ENCODE assay signal across 8 cellular contexts in the genomic region with DNA sequence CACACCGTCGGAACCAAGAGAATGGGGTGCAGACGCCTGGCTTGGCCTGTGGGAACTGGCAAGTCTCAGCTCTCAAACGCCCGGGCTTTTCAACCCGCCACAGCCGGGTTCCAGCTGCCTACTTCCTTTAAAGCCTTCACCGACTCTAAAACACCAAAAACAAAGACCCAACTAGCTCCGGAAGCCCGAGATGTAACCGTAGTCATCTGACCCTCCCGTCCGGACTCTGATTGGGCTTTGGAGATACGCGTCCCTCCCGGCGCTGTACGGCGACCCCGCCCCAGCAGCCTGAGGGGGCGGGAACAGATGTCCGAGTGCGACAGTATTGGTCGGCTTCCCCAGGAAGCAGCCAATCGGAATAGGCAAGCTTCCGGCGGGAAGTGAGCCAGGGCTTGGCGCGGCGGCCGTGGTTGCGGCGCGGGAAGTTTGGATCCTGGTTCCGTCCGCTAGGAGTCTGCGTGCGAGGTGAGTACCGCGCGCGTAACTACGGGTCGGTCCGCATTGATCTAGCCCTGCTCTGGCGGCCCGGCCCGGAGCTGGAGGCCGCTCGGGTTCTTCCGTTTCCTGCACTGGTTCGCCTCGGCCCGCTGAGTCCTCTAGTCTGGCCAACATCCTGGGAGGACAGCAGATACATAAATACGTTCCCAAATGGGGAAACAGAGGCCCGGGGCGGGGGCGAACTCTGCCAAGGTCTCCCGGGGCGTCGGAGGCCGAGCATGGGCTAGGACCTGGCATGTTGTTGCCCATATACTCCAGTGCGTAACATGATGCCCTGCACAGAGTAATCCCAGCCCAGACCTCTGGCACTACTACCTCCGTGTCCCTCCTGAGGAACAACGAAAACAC. TPM values are rescaled to one million over a fixed set of nuclear protein-coding genes. Genes with fewer than 3 reads are reported as not detected.
A peak's percentile ranks its signal among the peaks of the same experiment; 100 is the strongest.
DNase-seq lines count a peak whose midpoint lies in the region; ATAC-seq and TF ChIP-seq lines count a peak whose summit lies in the region.

A gene (plus strand): TSS at position 371 of the 846 bp plus-strand sequence. CDS start 30,047 bp downstream, outside the sequence.

- peaks cover 0 to 18% (median 6%) of the 10 kb centered on the region in 3 donors for H3K4me1 ChIP-seq in gastroesophageal sphincter
- peaks cover 17 to 19% of the 10 kb centered on the region in 2 experiments for H3K4me1 ChIP-seq in neutrophil (ENCODE audit: control insufficient read depth in 1 of 2, insufficient read depth in 1 of 2, low read depth in 1 of 2, low read length in 1 of 2)

- WGBS in gastroesophageal sphincter (ENCODE audit: low coverage in 1 of 2), 2 donors = 0% methylated on average over 2 to 5 of the region's 65 CpGs

- intact Hi-C loops in activated naive CD4-positive, alpha-beta T cell treated with anti-CD3 and anti-CD28 coated beads for 36 hours (cut with micrococcal nuclease) = loop anchor here (1.0 to 5.0 kb wide), 8 partner anchors 31 to 329 kb away; a partner anchor contains a TSS

- no peaks in the 10 kb centered on the region for H3K27me3 Mint-ChIP-seq in activated naive CD4-positive, alpha-beta T cell treated with anti-CD3 and anti-CD28 coated beads for 36 hours (ENCODE audit: low read depth)

- no peaks in the 10 kb centered on the region for H3K9me3 Mint-ChIP-seq in activated naive CD4-positive, alpha-beta T cell treated with anti-CD3 and anti-CD28 coated beads for 36 hours

- ATAC-seq in gastroesophageal sphincter = peak; percentile 100

- H3K27me3 ChIP-seq in GM06990 (replicated peaks; ENCODE audit: control insufficient read depth, insufficient read depth, low read length) (no peaks in the 10 kb centered on the region), gastroesophageal sphincter (no peaks in the 10 kb centered on the region), neutrophil (no peaks in the 10 kb centered on the region)

- TF ChIP-seq CTCF in GM06990 (IDR thresholded peaks at IDR 0.05; ENCODE audit: insufficient read depth, low read length, poor library complexity, severe bottlenecking) (peak; percentile 7), HFF-Myc (IDR thresholded peaks at IDR 0.05; ENCODE audit: low read depth, low read length, missing control alignments) (no peak), gastroesophageal sphincter (IDR thresholded peaks at IDR 0.05) (peak in 3 of 4 experiments; percentile 38 to 79 (median 67)), neutrophil (IDR thresholded peaks at IDR 0.05) (peak; percentile 85)

- H3K27ac ChIP-seq in gastroesophageal sphincter (peak within 1 kb of the TSS; percentile 87 to 93 (median 89)), neutrophil (peak within 1 kb of the TSS; percentile 95)

- CTCF ChIA-PET in activated naive CD4-positive, alpha-beta T cell treated with anti-CD3 and anti-CD28 coated beads for 36 hours (lab: Charles Lee) = interaction anchor here (0.7 to 2.3 kb wide), 11 partner anchors 46 to 397 kb away, joined by 3 to 16 read pairs (median 4); a partner anchor contains a TSS

- no peaks in the 10 kb centered on the region for H3K9me3 ChIP-seq in gastroesophageal sphincter
- H3K9me3 ChIP-seq in neutrophil = no peaks in the 10 kb centered on the region

- H3K27ac Mint-ChIP-seq in activated naive CD4-positive, alpha-beta T cell treated with anti-CD3 and anti-CD28 coated beads for 36 hours = peak within 1 kb of the TSS; percentile 90

- H3K4me1 Mint-ChIP-seq in activated naive CD4-positive, alpha-beta T cell treated with anti-CD3 and anti-CD28 coated beads for 36 hours (ENCODE audit: low read depth) = peaks cover 24% of the 10 kb centered on the region

- peak in 1 of 2 donors; percentile 76 for TF ChIP-seq POLR2A in gastroesophageal sphincter (IDR thresholded peaks at IDR 0.05)

- TF ChIP-seq EP300 in gastroesophageal sphincter (IDR thresholded peaks at IDR 0.05) = no peak

- peak within 1 kb of the TSS; percentile 87 for H3K4me3 Mint-ChIP-seq in activated naive CD4-positive, alpha-beta T cell treated with anti-CD3 and anti-CD28 coated beads for 36 hours

- H3K36me3 ChIP-seq in GM06990 (ENCODE audit: control insufficient read depth, insufficient read depth, low read length) (0 out of 2 replicates have a peak, but pooled peaks cover 2% of the 10 kb centered on the region), gastroesophageal sphincter (no peaks in the 10 kb centered on the region), neutrophil (no peaks in the 10 kb centered on the region)

- H3K4me3 ChIP-seq in GM06990 (replicated peaks; ENCODE audit: low read depth, low read length) (peak within 1 kb of the TSS; percentile 93), HFF-Myc (replicated peaks; ENCODE audit: low read depth, low read length) (peak within 1 kb of the TSS; percentile 87), gastroesophageal sphincter (peak within 1 kb of the TSS; percentile 71 to 72), neutrophil (ENCODE audit: low read depth in 1 of 2, low read length in 1 of 2) (peak within 1 kb of the TSS; percentile 75 to 76)

- H3K36me3 Mint-ChIP-seq in activated naive CD4-positive, alpha-beta T cell treated with anti-CD3 and anti-CD28 coated beads for 36 hours (ENCODE audit: low read depth) = peaks cover 14% of the 10 kb centered on the region

- DNase-seq in GM06990 (ENCODE audit: extremely low read depth, insufficient read length) (peak; percentile 99), HFF-Myc (ENCODE audit: extremely low read depth, low read depth) (peak; percentile 89), NAMALWA (ENCODE audit: low spot score) (peak; percentile 99), SK-N-DZ (ENCODE audit: low spot score) (peak; percentile 97), superior temporal gyrus (ENCODE audit: extremely low spot score) (peak; percentile 98)
- peak; percentile 97 for DNase-seq in activated naive CD4-positive, alpha-beta T cell treated with anti-CD3 and anti-CD28 coated beads for 36 hours

RNA-seq across cellular contexts. Expression of the gene that starts here (rescaled TPM):
- 30.4 and 32.2 TPM in 2 replicates for polyA plus RNA-seq in SK-N-DZ (2014; cell fraction: cytosol; rRNA removed)
- polyA plus RNA-seq in SK-N-DZ (2014; cell fraction: nucleus; rRNA removed) = 31.4 and 54.6 TPM in 2 replicates
- 10 to 100 TPM; 62.9 to 70.4 TPM for total RNA-seq in activated naive CD4-positive, alpha-beta T cell treated with anti-CD3 and anti-CD28 coated beads for 36 hours
- total RNA-seq in gastroesophageal sphincter = 1 to 10 TPM in 2 of 4 donors, under 1 TPM in 2; 0.15 to 2.8 (median 1.4) TPM

Comparison
In these comparisons a context has a peak if more than half of its experiments do, and no peak if none do; other contexts are left out.
1. Peak in every context shown above with its lines: DNase-seq, ATAC-seq, H3K4me3 ChIP-seq and H3K27ac ChIP-seq.
2. RNA of the gene that starts here (total RNA-seq): 62.9 to 70.4 TPM in activated naive CD4-positive, alpha-beta T cell treated with anti-CD3 and anti-CD28 coated beads for 36 hours; 0.15 to 2.8 TPM in gastroesophageal sphincter; every median in the first group is over 10 times any median in the second.